Comparison of ENCODE assay signal across 19 cellular contexts in the genomic region with DNA sequence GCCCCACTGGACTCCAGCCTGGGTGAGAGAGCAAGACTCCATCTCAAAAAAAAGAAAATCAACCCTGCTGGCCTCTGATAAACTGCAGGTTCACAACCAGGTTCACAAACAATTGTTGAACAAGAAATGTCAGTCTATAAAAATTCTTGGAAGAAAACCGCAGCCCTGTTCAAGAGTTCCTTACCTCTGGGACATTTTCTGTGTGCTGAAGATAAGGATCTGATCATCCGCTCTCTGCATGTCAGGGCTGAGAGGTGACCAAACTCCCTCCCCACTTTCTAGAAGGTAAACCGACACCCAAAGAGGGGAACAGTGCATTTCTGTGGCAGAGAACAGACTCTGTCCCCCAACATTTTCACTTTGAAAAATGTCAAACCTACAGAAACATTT. TPM values are rescaled to one million over a fixed set of nuclear protein-coding genes. Genes with fewer than 3 reads are reported as not detected.
DNase-seq lines count a peak whose midpoint lies in the region; ATAC-seq, FAIRE-seq and TF ChIP-seq lines count a peak whose summit lies in the region.
"Had no signal": no experiment of that assay in that cellular context is flagged by ENCODE, and none has a peak within 500 bp of the region (broad histone marks: within the 10 kb centered on the region; RNA-seq: fewer than 3 reads in every experiment).

No MANE protein-coding gene starts in this region.

- H2AFZ ChIP-seq in GM12878 (ENCODE audit: control insufficient read depth, low read depth, low read length), result no peak overlapping the region

- TF ChIP-seq CTCF in GM12878 (IDR thresholded peaks at IDR 0.05 in 2 of 3, conservative IDR thresholded peaks at IDR 0.05 in 1 of 3; ENCODE audit: control insufficient read depth in 2 of 3, extremely low read depth in 1 of 3, insufficient read depth in 1 of 3, low read depth in 3 of 3, low read length in 3 of 3) (no peak), neutrophil (IDR thresholded peaks at IDR 0.05) (no peak), tibial artery (IDR thresholded peaks at IDR 0.05) (no peak)

- H3K79me2 ChIP-seq in GM12878 (ENCODE audit: control insufficient read depth, insufficient read depth, low read length), result no peaks in the 10 kb centered on the region

- CTCF ChIA-PET in GM12878 (lab: Yijun Ruan, JAX), result interaction anchor here (0.6 kb wide), 1 partner anchor 17 kb away, joined by 3 read pairs; no protein-coding TSS in a partner anchor

- H3K4me3 ChIP-seq in GM12878 (no peak overlapping the region), neutrophil (ENCODE audit: low read depth in 1 of 2, low read length in 1 of 2) (no peak overlapping the region), tibial artery (no peak overlapping the region)
- H3K4me3 ChIP-seq: SJSA1 had no signal

- TF ChIP-seq POLR2A in GM12878 (IDR thresholded peaks at IDR 0.05; ENCODE audit: low read depth, low read length), result no peak
- TF ChIP-seq POLR2A in GM12891 (IDR thresholded peaks at IDR 0.05; ENCODE audit: low read depth, low read length), result no peak

- in situ Hi-C loops in GM12878 (cut with MboI), result no loop called here

- H3K27ac ChIP-seq in GM12878 (ENCODE audit: control insufficient read depth, insufficient read depth), result no peak overlapping the region
- peak overlapping the region; percentile 79 for H3K27ac ChIP-seq in neutrophil
- peak overlapping the region; percentile 52 to 65 for H3K27ac ChIP-seq in tibial artery
- H3K27ac ChIP-seq: SJSA1 had no signal

- H3K9ac ChIP-seq in GM12878 (ENCODE audit: control insufficient read depth, insufficient read depth, low read length), result no peak overlapping the region

- H3K27me3 ChIP-seq in GM12878 (replicated peaks in 1 of 2; ENCODE audit: control insufficient read depth in 2 of 2, insufficient read depth in 2 of 2, low read length in 1 of 2), result no peaks in the 10 kb centered on the region; a peak in 1 of 4 replicates
- peaks cover 25% of the 10 kb centered on the region for H3K27me3 ChIP-seq in neutrophil
- peaks cover 0 to 13% of the 10 kb centered on the region in 2 donors for H3K27me3 ChIP-seq in tibial artery
- H3K27me3 ChIP-seq: SJSA1 had no signal

- intact Hi-C loops in GM12878 (cut with micrococcal nuclease; ENCODE audit: unreplicated experiment) (loop anchor here (5.0 kb wide), 1 partner anchor 37 kb away; no protein-coding TSS in a partner anchor), tibial artery (cut with DNase I; ENCODE audit: low total_unique reads) (no loop called here)

- POLR2A ChIA-PET in GM12878 (lab: Charles Lee), result interaction anchor here (0.6 to 0.7 kb wide), 3 partner anchors 26 to 388 kb away, joined by 3 to 4 read pairs (median 4); no protein-coding TSS in a partner anchor

- no peaks in the 10 kb centered on the region for H3K36me3 ChIP-seq in GM12878 (ENCODE audit: control insufficient read depth in 2 of 2, insufficient read depth in 2 of 2, low read length in 1 of 2)
- no peaks in the 10 kb centered on the region for H3K36me3 ChIP-seq in neutrophil
- no peaks in the 10 kb centered on the region for H3K36me3 ChIP-seq in tibial artery
- H3K36me3 ChIP-seq: SJSA1 had no signal

- ATAC-seq in GM12878, result no peak
- ATAC-seq in HG02970 (IDR thresholded peaks at IDR 0.05; ENCODE audit: low FRiP score, unreplicated experiment), result no peak

- RAD21 ChIA-PET in GM12878 (lab: Charles Lee; ENCODE audit: unreplicated experiment), result no interaction called here

- DNase-seq in HT-29 (ENCODE audit: low spot score) (peak; percentile 60), GM12878 (ENCODE audit: low read depth, low spot score) (no peak), tibial artery (no peak), GM12891 (ENCODE audit: insufficient read length, low spot score) (no peak), medulla oblongata (ENCODE audit: extremely low spot score) (no peak)
- DNase-seq: activated B cell treated with CpG ODN at 0.5 μM for 24 hours; activated naive CD8-positive, alpha-beta T cell treated with anti-CD3 and anti-CD28 coated beads, Interleukin-2, amount 10 ng/mL, durations not matched to agents 7 days and 5 days; AML-193; erythroblast; H7; NCI-H187; NCI-H510A treated with DMSO at 0.1 percent for 48 hours had no signal

- no peak for TF ChIP-seq EP300 in GM12878 (IDR thresholded peaks at IDR 0.05; ENCODE audit: borderline replicate concordance in 1 of 2, control insufficient read depth in 1 of 2, low read depth in 2 of 2, low read length in 2 of 2)

- no peak for TF ChIP-seq RAD21 in GM12878 (IDR thresholded peaks at IDR 0.05; ENCODE audit: insufficient read depth, low read depth, low read length)

- no TSS peak for BruUV-seq in GM12878 (replicated peaks; lab: Mats Ljungman, UMichigan)

- H3K4me1 ChIP-seq in GM12878 (ENCODE audit: control insufficient read depth, insufficient read depth, low read length), result peaks cover 8% of the 10 kb centered on the region; the same call in 1 of the 2 replicates
- peaks cover 24 to 31% of the 10 kb centered on the region in 2 experiments for H3K4me1 ChIP-seq in neutrophil (ENCODE audit: control insufficient read depth in 1 of 2, insufficient read depth in 1 of 2, low read depth in 1 of 2, low read length in 1 of 2)
- peaks cover 0 to 39% (median 15%) of the 10 kb centered on the region in 4 donors for H3K4me1 ChIP-seq in tibial artery

- H3K9me3 ChIP-seq in GM12878 (replicated peaks; ENCODE audit: control insufficient read depth, insufficient read depth, low read length) (no peaks in the 10 kb centered on the region), neutrophil (no peaks in the 10 kb centered on the region), tibial artery (no peaks in the 10 kb centered on the region)
- H3K9me3 ChIP-seq: SJSA1 had no signal

- SMC1A ChIA-PET in GM12878 (lab: Charles Lee; ENCODE audit: uncharacterized antibody, unreplicated experiment), result interaction anchor here (1.3 kb wide), 1 partner anchor 34 kb away, joined by 3 read pairs; no protein-coding TSS in a partner anchor

- H4K20me1 ChIP-seq in GM12878 (ENCODE audit: control insufficient read depth, insufficient read depth), result no peaks in the 10 kb centered on the region

- WGBS in GM12878 (ENCODE audit: insufficient coverage, insufficient replicate concordance, low lambda C conversion rate, missing lambda C conversion rate), result 95% methylated on average over 3 of the region's 3 CpGs

- peak; percentile 31 for FAIRE-seq in GM12878 (lab: Jason Lieb, UNC)
- FAIRE-seq in GM12891 (lab: Jason Lieb, UNC), result no peak
- FAIRE-seq: GM19239 had no signal

- H3K4me2 ChIP-seq in GM12878 (ENCODE audit: control insufficient read depth, insufficient read depth), result no peak overlapping the region

RNA-seq across cellular contexts. Expression of a gene that starts 4.2 kb away (rescaled TPM):
- total RNA-seq in HT-29 (2014; rRNA removed; shearing (Covaris generic)), result 4.7 and 6.0 TPM in 2 replicates
- total RNA-seq in GM12878 (2013; cell fraction: nucleolus; rRNA removed), result not detected in 2 replicates
- total RNA-seq in GM12878 (2014; rRNA removed), result not detected in 2 replicates
- total RNA-seq in GM12878 (2014; rRNA removed; fragmentation: Illumina TruSeq; extraction: Trizol), result not detected in 2 replicates
- total RNA-seq in GM12878 (2021), result not detected in 2 replicates
- polyA plus RNA-seq in GM12878 (2011; ENCODE audit: low read depth), result not detected
- polyA plus RNA-seq in GM12878 (2011; rRNA removed), result not detected in 2 replicates
- polyA plus RNA-seq in GM12878 (2011; cell fraction: cytosol; rRNA removed), result not detected in 2 replicates
- not detected in 2 replicates for polyA plus RNA-seq in GM12878 (2011; cell fraction: nucleus; rRNA removed)
- polyA plus RNA-seq in GM12878 (2012), result 0.18 TPM in 1 of 2 replicates, not detected in the other
- polyA plus RNA-seq in GM12878 (2014; fragmentation: Illumina TruSeq; extraction: Trizol), result not detected in 2 replicates
- not detected for polyA plus RNA-seq in GM12878 (2014; fragmentation: Nextera tagmentation; extraction: Ambion mirVana)
- not detected in 2 replicates for polyA plus RNA-seq in GM12878 (2014; rRNA removed)
- polyA plus RNA-seq in GM12878 (2016; fragmentation: Nextera tagmentation; extraction: Ambion mirVana), result not detected
- polyA minus RNA-seq in GM12878 (2011; rRNA and poly(A)+ RNA removed), result not detected in 2 replicates
- polyA minus RNA-seq in GM12878 (2011; cell fraction: cytosol; rRNA and poly(A)+ RNA removed), result not detected in 2 replicates
- not detected in 2 replicates for polyA minus RNA-seq in GM12878 (2011; cell fraction: nucleus; rRNA and poly(A)+ RNA removed)
- polyA plus RNA-seq in GM12891 (2012; ENCODE audit: low read depth, missing spikeins), result not detected
- total RNA-seq: activated CD8-positive, alpha-beta memory T cell treated with anti-CD3 and anti-CD28 coated beads for 36 hours; activated naive CD8-positive, alpha-beta T cell treated with anti-CD3 and anti-CD28 coated beads, Interleukin-2, amount 10 ng/mL, durations not matched to agents 7 days and 5 days; H7; myocyte; osteoblast; SJSA1 had no signal

RNA-seq across cellular contexts. Expression of a gene that starts 29.2 kb away (rescaled TPM):
- total RNA-seq in HT-29 (2014; rRNA removed; shearing (Covaris generic)), result 31.0 and 45.4 TPM in 2 replicates
- 527 and 548 TPM in 2 replicates for total RNA-seq in GM12878 (2013; cell fraction: nucleolus; rRNA removed)
- total RNA-seq in GM12878 (2014; rRNA removed) (59.2 and 69.5 TPM in 2 replicates), GM12878 (2014; rRNA removed; fragmentation: Illumina TruSeq; extraction: Trizol) (53.0 and 54.0 TPM in 2 replicates), GM12878 (2021) (44.6 and 63.1 TPM in 2 replicates)
- polyA plus RNA-seq in GM12878 (2011; ENCODE audit: low read depth), result 93.5 TPM
- polyA plus RNA-seq in GM12878 (2011; rRNA removed) (332 and 365 TPM in 2 replicates), GM12878 (2014; fragmentation: Illumina TruSeq; extraction: Trizol) (66.3 and 73.8 TPM in 2 replicates), GM12878 (2014; fragmentation: Nextera tagmentation; extraction: Ambion mirVana) (10 to 100 TPM; 17.4 to 20.1 TPM), GM12878 (2014; rRNA removed) (125 and 126 TPM in 2 replicates), GM12878 (2016; fragmentation: Nextera tagmentation; extraction: Ambion mirVana) (10 to 100 TPM; 41.7 to 44.1 TPM)
- polyA plus RNA-seq in GM12878 (2011; cell fraction: cytosol; rRNA removed), result 197 and 240 TPM in 2 replicates
- 1,350 and 1,445 TPM in 2 replicates for polyA plus RNA-seq in GM12878 (2011; cell fraction: nucleus; rRNA removed)
- polyA plus RNA-seq in GM12878 (2012), result 117 and 140 TPM in 2 replicates
- 53.4 and 81.5 TPM in 2 replicates for polyA minus RNA-seq in GM12878 (2011; rRNA and poly(A)+ RNA removed)
- polyA minus RNA-seq in GM12878 (2011; cell fraction: cytosol; rRNA and poly(A)+ RNA removed), result 15.4 and 18.0 TPM in 2 replicates
- polyA minus RNA-seq in GM12878 (2011; cell fraction: nucleus; rRNA and poly(A)+ RNA removed), result 94.8 and 121 TPM in 2 replicates
- polyA plus RNA-seq in GM12891 (2012; ENCODE audit: low read depth, missing spikeins), result 34.8 TPM

RNA-seq across cellular contexts. Expression of a gene that starts 39.9 kb away (rescaled TPM):
- total RNA-seq in HT-29 (2014; rRNA removed; shearing (Covaris generic)), result 43.2 and 49.0 TPM in 2 replicates
- 25.3 and 27.5 TPM in 2 replicates for total RNA-seq in GM12878 (2013; cell fraction: nucleolus; rRNA removed)
- total RNA-seq in GM12878 (2014; rRNA removed) (99.8 and 102 TPM in 2 replicates), GM12878 (2014; rRNA removed; fragmentation: Illumina TruSeq; extraction: Trizol) (39.2 and 45.2 TPM in 2 replicates), GM12878 (2021) (125 and 127 TPM in 2 replicates)
- 23.2 TPM for polyA plus RNA-seq in GM12878 (2011; ENCODE audit: low read depth)
- polyA plus RNA-seq in GM12878 (2011; rRNA removed) (38.7 and 58.2 TPM in 2 replicates), GM12878 (2014; fragmentation: Illumina TruSeq; extraction: Trizol) (13.4 and 47.4 TPM in 2 replicates), GM12878 (2014; fragmentation: Nextera tagmentation; extraction: Ambion mirVana) (1 to 10 TPM; 3.6 to 9.2 TPM), GM12878 (2014; rRNA removed) (114 and 120 TPM in 2 replicates), GM12878 (2016; fragmentation: Nextera tagmentation; extraction: Ambion mirVana) (10 to 100 TPM; 14.2 to 16.3 TPM)
- 79.0 and 81.0 TPM in 2 replicates for polyA plus RNA-seq in GM12878 (2011; cell fraction: cytosol; rRNA removed)
- 65.6 and 80.7 TPM in 2 replicates for polyA plus RNA-seq in GM12878 (2011; cell fraction: nucleus; rRNA removed)
- polyA plus RNA-seq in GM12878 (2012), result 57.8 and 60.4 TPM in 2 replicates
- 26.4 and 47.9 TPM in 2 replicates for polyA minus RNA-seq in GM12878 (2011; rRNA and poly(A)+ RNA removed)
- polyA minus RNA-seq in GM12878 (2011; cell fraction: cytosol; rRNA and poly(A)+ RNA removed), result 20.2 and 21.9 TPM in 2 replicates
- polyA minus RNA-seq in GM12878 (2011; cell fraction: nucleus; rRNA and poly(A)+ RNA removed), result 10.3 and 17.9 TPM in 2 replicates
- 43.1 TPM for polyA plus RNA-seq in GM12891 (2012; ENCODE audit: low read depth, missing spikeins)
